1 cellular context compared by ENCODE assay signal in the genomic region with DNA sequence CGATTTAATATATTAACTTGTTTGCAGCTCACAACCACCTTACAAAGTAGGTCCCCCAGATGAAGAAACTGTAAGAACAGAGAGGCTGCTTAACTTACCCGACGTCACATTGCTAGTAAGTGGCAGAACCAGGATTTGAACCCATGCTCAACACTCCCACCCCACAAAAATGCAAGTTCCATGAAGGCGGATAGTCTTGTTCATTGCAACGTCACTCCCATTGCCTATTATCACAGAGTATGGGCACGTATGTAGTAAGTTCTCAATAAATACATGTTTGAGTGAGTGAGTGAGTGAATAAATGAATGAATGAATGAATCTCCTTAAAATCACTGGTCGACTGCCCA.
TF ChIP-seq lines count a peak whose summit lies in the region.

No MANE protein-coding gene starts in this region.

TF ChIP-seq in SK-N-SH, 30 proteins besides CTCF, POLR2A, EP300 and RAD21 (continued from another document):
- TF ChIP-seq, protein P1, sequence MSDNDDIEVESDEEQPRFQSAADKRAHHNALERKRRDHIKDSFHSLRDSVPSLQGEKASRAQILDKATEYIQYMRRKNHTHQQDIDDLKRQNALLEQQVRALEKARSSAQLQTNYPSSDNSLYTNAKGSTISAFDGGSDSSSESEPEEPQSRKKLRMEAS (IDR thresholded peaks at IDR 0.05; ENCODE audit: low read depth), result no peak
- TF ChIP-seq FOXJ3 (CRISPR knock-in tag; IDR thresholded peaks at IDR 0.05), result no peak
- no peak for TF ChIP-seq FOXM1 (IDR thresholded peaks at IDR 0.05; ENCODE audit: low read depth)
- TF ChIP-seq EZH2phosphoT487 (IDR thresholded peaks at IDR 0.05; ENCODE audit: borderline replicate concordance, low read depth), result no peak
- TF ChIP-seq, protein P2, sequence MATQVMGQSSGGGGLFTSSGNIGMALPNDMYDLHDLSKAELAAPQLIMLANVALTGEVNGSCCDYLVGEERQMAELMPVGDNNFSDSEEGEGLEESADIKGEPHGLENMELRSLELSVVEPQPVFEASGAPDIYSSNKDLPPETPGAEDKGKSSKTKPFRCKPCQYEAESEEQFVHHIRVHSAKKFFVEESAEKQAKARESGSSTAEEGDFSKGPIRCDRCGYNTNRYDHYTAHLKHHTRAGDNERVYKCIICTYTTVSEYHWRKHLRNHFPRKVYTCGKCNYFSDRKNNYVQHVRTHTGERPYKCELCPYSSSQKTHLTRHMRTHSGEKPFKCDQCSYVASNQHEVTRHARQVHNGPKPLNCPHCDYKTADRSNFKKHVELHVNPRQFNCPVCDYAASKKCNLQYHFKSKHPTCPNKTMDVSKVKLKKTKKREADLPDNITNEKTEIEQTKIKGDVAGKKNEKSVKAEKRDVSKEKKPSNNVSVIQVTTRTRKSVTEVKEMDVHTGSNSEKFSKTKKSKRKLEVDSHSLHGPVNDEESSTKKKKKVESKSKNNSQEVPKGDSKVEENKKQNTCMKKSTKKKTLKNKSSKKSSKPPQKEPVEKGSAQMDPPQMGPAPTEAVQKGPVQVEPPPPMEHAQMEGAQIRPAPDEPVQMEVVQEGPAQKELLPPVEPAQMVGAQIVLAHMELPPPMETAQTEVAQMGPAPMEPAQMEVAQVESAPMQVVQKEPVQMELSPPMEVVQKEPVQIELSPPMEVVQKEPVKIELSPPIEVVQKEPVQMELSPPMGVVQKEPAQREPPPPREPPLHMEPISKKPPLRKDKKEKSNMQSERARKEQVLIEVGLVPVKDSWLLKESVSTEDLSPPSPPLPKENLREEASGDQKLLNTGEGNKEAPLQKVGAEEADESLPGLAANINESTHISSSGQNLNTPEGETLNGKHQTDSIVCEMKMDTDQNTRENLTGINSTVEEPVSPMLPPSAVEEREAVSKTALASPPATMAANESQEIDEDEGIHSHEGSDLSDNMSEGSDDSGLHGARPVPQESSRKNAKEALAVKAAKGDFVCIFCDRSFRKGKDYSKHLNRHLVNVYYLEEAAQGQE (IDR thresholded peaks at IDR 0.05; ENCODE audit: low read depth, low read length), result no peak
- TF ChIP-seq ELF1 (IDR thresholded peaks at IDR 0.05), result no peak
- TF ChIP-seq, protein P3, sequence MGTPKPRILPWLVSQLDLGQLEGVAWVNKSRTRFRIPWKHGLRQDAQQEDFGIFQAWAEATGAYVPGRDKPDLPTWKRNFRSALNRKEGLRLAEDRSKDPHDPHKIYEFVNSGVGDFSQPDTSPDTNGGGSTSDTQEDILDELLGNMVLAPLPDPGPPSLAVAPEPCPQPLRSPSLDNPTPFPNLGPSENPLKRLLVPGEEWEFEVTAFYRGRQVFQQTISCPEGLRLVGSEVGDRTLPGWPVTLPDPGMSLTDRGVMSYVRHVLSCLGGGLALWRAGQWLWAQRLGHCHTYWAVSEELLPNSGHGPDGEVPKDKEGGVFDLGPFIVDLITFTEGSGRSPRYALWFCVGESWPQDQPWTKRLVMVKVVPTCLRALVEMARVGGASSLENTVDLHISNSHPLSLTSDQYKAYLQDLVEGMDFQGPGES (IDR thresholded peaks at IDR 0.05; ENCODE audit: low read depth, low read length), result no peak
- no peak for TF ChIP-seq CHD2 (IDR thresholded peaks at IDR 0.05; ENCODE audit: low read length, partially characterized antibody)
- no peak for TF ChIP-seq YY1 (IDR thresholded peaks at IDR 0.05; ENCODE audit: low read depth)
- TF ChIP-seq USF1 (IDR thresholded peaks at IDR 0.05; ENCODE audit: borderline replicate concordance, low read depth), result no peak
- TF ChIP-seq NRF1 (IDR thresholded peaks at IDR 0.05; ENCODE audit: low read depth, low read length), result no peak
- no peak for TF ChIP-seq TCF12 (IDR thresholded peaks at IDR 0.05)
- no peak for TF ChIP-seq FOSL2 (IDR thresholded peaks at IDR 0.05; ENCODE audit: borderline replicate concordance, low read depth)
- TF ChIP-seq MXI1 (IDR thresholded peaks at IDR 0.05; ENCODE audit: low read depth, low read length), result no peak
- no peak for TF ChIP-seq RFX5 (IDR thresholded peaks at IDR 0.05; ENCODE audit: low read length)
- no peak for TF ChIP-seq GABPA (IDR thresholded peaks at IDR 0.05; ENCODE audit: low read depth)
- TF ChIP-seq, protein P4, sequence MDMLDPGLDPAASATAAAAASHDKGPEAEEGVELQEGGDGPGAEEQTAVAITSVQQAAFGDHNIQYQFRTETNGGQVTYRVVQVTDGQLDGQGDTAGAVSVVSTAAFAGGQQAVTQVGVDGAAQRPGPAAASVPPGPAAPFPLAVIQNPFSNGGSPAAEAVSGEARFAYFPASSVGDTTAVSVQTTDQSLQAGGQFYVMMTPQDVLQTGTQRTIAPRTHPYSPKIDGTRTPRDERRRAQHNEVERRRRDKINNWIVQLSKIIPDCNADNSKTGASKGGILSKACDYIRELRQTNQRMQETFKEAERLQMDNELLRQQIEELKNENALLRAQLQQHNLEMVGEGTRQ (IDR thresholded peaks at IDR 0.05; ENCODE audit: borderline replicate concordance, low read depth, low read length), result no peak
- no peak for TF ChIP-seq RXRA (IDR thresholded peaks at IDR 0.05; ENCODE audit: borderline replicate concordance, low read depth)
